In the genomic region with DNA sequence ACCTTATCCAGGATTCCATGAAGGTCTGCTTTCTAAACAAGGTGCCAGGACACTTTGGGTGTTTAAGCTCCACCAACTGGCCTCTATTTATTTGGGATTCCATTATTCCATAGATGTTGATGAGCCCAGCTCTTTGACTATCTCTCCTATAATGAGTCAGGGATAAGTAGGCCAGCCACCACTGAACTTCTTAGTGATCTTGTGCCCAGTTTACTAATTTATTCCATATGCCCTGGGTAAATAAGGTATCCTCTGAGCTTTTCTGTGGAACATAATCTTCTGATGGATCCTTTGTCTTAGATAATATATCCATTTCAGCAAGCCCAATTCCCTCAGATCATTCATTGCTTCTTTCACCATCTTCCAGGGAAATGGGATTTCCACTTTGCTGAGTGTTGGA, we compare ENCODE assay signal across 28 cellular contexts.
"Had no signal": no experiment of that assay in that cellular context is flagged by ENCODE, and none has a peak within 500 bp of the region (broad histone marks: within the 10 kb centered on the region; RNA-seq: fewer than 3 reads in every experiment).

No MANE protein-coding gene starts in this region.

- H3K9me3 ChIP-seq: ovary, psoas muscle, right lobe of liver, sigmoid colon, suprapubic skin, testis, tibial artery, transverse colon, upper lobe of right lung, uterus had no signal

- H3K27ac ChIP-seq: neural progenitor cell, ovary, parathyroid adenoma, psoas muscle, right lobe of liver, sigmoid colon, spleen, suprapubic skin, testis, tibial artery, transverse colon, upper lobe of right lung, uterus had no signal

- H3K36me3 ChIP-seq: neural progenitor cell, ovary, right lobe of liver, sigmoid colon, spleen, suprapubic skin, tibial artery, transverse colon, upper lobe of right lung, uterus had no signal

- H3K27me3 ChIP-seq: neural progenitor cell, ovary, right lobe of liver, sigmoid colon, spleen, suprapubic skin, testis, tibial artery, transverse colon, upper lobe of right lung, uterus had no signal

- H3K4me3 ChIP-seq: neural progenitor cell, ovary, psoas muscle, right lobe of liver, sigmoid colon, smooth muscle cell, spleen, suprapubic skin, testis, tibial artery, transverse colon, upper lobe of right lung, uterus had no signal

- H2AFZ ChIP-seq: neural progenitor cell, parathyroid adenoma had no signal

- DNase-seq: natural killer cell; occipital lobe; ovary; posterior cingulate gyrus; psoas muscle; right cardiac atrium; right lobe of liver; sigmoid colon; spleen; stimulated activated CD4-positive, alpha-beta T cell treated with anti-CD3 and anti-CD28 coated beads, Interleukin-12 subunit alpha, Interleukin-12 subunit beta, amount 100 ng/mL, for 4 hours; stimulated activated CD4-positive, alpha-beta T cell treated with anti-CD3 and anti-CD28 coated beads, Interleukin-1b, Interleukin-23, amount 100 ng/mL, for 48 hours; stimulated activated CD4-positive, alpha-beta T cell treated with anti-CD3 and anti-CD28 coated beads, Interleukin-4, amount 100 ng/mL, for 1 hour; stimulated activated CD4-positive, alpha-beta T cell treated with anti-CD3 and anti-CD28 coated beads, Interleukin-4, amount 100 ng/mL, for 4 hours; stimulated activated CD8-positive, alpha-beta memory T cell treated with anti-CD3 and anti-CD28 coated beads, Interleukin-4, amount 100 ng/mL, for 48 hours; stimulated activated naive CD4-positive, alpha-beta T cell; stimulated activated naive CD8-positive, alpha-beta T cell treated with anti-CD3 and anti-CD28 coated beads, Interleukin-15, amount 100 ng/mL, for 72 hours; stimulated activated naive CD8-positive, alpha-beta T cell treated with anti-CD3 and anti-CD28 coated beads, Interleukin-15, Interleukin-2, amounts not matched to agents 100 U/mL and 50 U/mL, for 24 hours; substantia nigra; testis; tibial artery; transverse colon; upper lobe of right lung; uterus had no signal

- H3K79me2 ChIP-seq: parathyroid adenoma had no signal

- H3K9ac ChIP-seq: neural progenitor cell, parathyroid adenoma had no signal

- H3K4me2 ChIP-seq: neural progenitor cell, smooth muscle cell had no signal

- ATAC-seq: natural killer cell; psoas muscle; right cardiac atrium; right lobe of liver; stimulated activated memory B cell treated with anti-CD40 and anti-IgM and Interleukin-4, amounts not matched to agents 10 μg/mL and 1 μg/mL and 100 μg/mL, for 72 hours; stimulated activated naive CD8-positive, alpha-beta T cell treated with anti-CD3 and anti-CD28 coated beads, Interleukin-15, amount 100 ng/mL, for 72 hours; stimulated activated naive CD8-positive, alpha-beta T cell treated with anti-CD3 and anti-CD28 coated beads, Interleukin-15, Interleukin-2, amounts not matched to agents 100 U/mL and 50 U/mL, for 24 hours; upper lobe of right lung had no signal

- H3K4me1 ChIP-seq: neural progenitor cell, parathyroid adenoma, psoas muscle, right lobe of liver, sigmoid colon, spleen, suprapubic skin, testis, tibial artery, transverse colon, upper lobe of right lung, uterus had no signal
